In the genomic region with DNA sequence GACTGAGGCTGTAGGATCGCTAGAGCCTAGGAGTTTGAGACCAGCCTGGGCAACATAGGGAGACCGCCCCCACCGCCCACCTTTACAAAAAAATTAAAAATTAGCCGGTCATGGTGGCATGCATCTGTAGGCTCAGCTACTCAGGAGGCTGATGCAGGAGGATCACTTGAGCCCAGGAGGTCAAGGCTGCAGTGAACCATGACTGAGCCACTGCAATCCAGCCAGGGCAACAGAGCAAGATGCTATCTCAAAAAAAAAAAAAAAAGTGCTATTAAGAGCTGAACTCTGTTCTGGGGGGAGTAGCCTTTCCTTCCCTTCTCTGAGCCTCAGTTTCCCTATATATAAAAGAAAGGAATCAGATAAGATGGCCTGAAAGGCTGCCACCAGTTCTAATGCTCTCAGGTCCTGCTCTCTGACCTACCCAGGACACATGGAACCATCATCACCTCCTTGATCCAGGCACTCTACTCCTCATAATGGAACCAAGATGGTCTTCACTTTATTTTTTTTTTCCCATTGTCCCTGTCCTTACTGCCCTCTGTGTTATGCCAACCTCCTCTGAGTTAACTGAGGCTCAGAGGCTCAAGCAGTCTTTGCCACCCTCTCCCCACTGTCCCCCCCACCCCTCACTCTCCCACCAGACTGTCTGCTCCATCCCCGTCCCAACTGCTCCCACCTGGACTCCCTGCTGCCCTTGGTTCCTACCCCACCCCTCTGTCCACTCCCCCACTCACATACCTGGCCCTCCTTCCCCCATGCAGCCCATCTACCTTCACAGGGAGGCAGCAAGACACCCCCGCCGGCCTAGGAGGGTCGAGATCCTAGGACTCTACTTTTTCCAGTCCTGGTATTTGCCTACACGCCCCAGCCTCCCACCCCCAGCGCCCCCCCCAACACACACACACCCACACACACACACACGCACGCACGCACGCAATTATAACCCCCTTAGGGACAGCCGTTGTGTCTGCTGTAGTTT, we compare ENCODE assay signal across 9 cellular contexts. TPM values are rescaled to one million over a fixed set of nuclear protein-coding genes. Genes with fewer than 3 reads are reported as not detected.
DNase-seq lines count a peak whose midpoint lies in the region; ATAC-seq and TF ChIP-seq lines count a peak whose summit lies in the region.
"Had no signal": no experiment of that assay in that cellular context is flagged by ENCODE, and none has a peak within 500 bp of the region (broad histone marks: within the 10 kb centered on the region; RNA-seq: fewer than 3 reads in every experiment).

No MANE protein-coding gene starts in this region.

- POLR2A ChIA-PET in SK-N-SH (lab: Yijun Ruan, JAX) = interaction anchor here (0.7 to 1.6 kb wide), 7 partner anchors 23 to 846 kb away, joined by 3 to 8 read pairs (median 4); a partner anchor contains a TSS

- DNase-seq in GM12864 (ENCODE audit: low read depth) (no peak), SK-N-SH (no peak), fibroblast of lung (ENCODE audit: low read depth in 2 of 2) (no peak), gastrocnemius medialis (no peak), NCI-H1930 (lab: John Stamatoyannopoulos, UW) (no peak), kidney tubule cell (ENCODE audit: low spot score) (no peak), retina (no peak)

- no peak for TF ChIP-seq CTCF in GM12864 (IDR thresholded peaks at IDR 0.05; ENCODE audit: low read depth, low read length, missing control alignments)
- no peak for TF ChIP-seq CTCF in SK-N-SH (IDR thresholded peaks at IDR 0.05)
- no peak for TF ChIP-seq CTCF in fibroblast of lung (conservative IDR thresholded peaks at IDR 0.05 in 1 of 2, IDR thresholded peaks at IDR 0.05 in 1 of 2; ENCODE audit: low read depth in 1 of 2, low read length in 2 of 2)
- TF ChIP-seq CTCF in gastrocnemius medialis (IDR thresholded peaks at IDR 0.05 in 4 of 5, conservative IDR thresholded peaks at IDR 0.05 in 1 of 5) = no peak

- TF ChIP-seq RAD21 in SK-N-SH (IDR thresholded peaks at IDR 0.05; ENCODE audit: low read length) = no peak

- no peak overlapping the region for H3K9ac ChIP-seq in SK-N-SH
- H3K9ac ChIP-seq in fibroblast of lung (ENCODE audit: insufficient read depth, low read length) = no peak overlapping the region

- TF ChIP-seq EP300 in SK-N-SH (IDR thresholded peaks at IDR 0.05; ENCODE audit: borderline replicate concordance in 1 of 2, low read depth in 1 of 2, low read length in 1 of 2) = no peak

- CTCF ChIA-PET in SK-N-SH (lab: Yijun Ruan, JAX) = interaction anchor here (0.6 to 13.9 kb wide), 46 partner anchors 9 to 1045 kb away, joined by 3 to 534 read pairs (median 6); a partner anchor contains a TSS

- intact Hi-C loops in gastrocnemius medialis (cut with DNase I; ENCODE audit: low total_unique reads) = loop anchor here (5.0 kb wide), 1 partner anchor 848 kb away; no protein-coding TSS in a partner anchor

- H3K79me2 ChIP-seq in SK-N-SH (ENCODE audit: insufficient read depth) (no peaks in the 10 kb centered on the region), fibroblast of lung (ENCODE audit: control insufficient read depth, insufficient read depth, low read length) (no peaks in the 10 kb centered on the region)

- H3K27me3 ChIP-seq in SK-N-SH (ENCODE audit: insufficient read depth) (no peaks in the 10 kb centered on the region; the same call in 1 of the 2 replicates), fibroblast of lung (ENCODE audit: control insufficient read depth, insufficient read depth, low read length) (no peaks in the 10 kb centered on the region), gastrocnemius medialis (no peaks in the 10 kb centered on the region)

- TF ChIP-seq POLR2A in gastrocnemius medialis (IDR thresholded peaks at IDR 0.05) = no peak

- in situ Hi-C loops in gastrocnemius medialis (cut with MboI; ENCODE audit: low sequenced_read_pairs in 4 of 4) = loop anchor here (5.0 to 25.0 kb wide), 8 partner anchors 110 to 1053 kb away; a partner anchor contains a TSS

- 64% methylated on average over 15 of the region's 15 CpGs for WGBS in SK-N-SH (ENCODE audit: low lambda C conversion rate)

- no peaks in the 10 kb centered on the region for H3K9me2 ChIP-seq in SK-N-SH

- peaks cover 4 to 14% of the 10 kb centered on the region in 2 experiments; a peak in 2 of 4 replicates for H3K4me1 ChIP-seq in SK-N-SH (ENCODE audit: control insufficient read depth in 1 of 2, insufficient read depth in 2 of 2, low read depth in 1 of 2, low read length in 1 of 2)
- H3K4me1 ChIP-seq in fibroblast of lung (ENCODE audit: control insufficient read depth, extremely low read depth, insufficient read depth, low read length) = peaks cover 8% of the 10 kb centered on the region
- H3K4me1 ChIP-seq in gastrocnemius medialis = peaks cover 0 to 21% of the 10 kb centered on the region in 2 donors

- peak overlapping the region; percentile 53 for H3K4me3 ChIP-seq in GM12864 (ENCODE audit: low read depth, low read length)
- no peak overlapping the region for H3K4me3 ChIP-seq in SK-N-SH (ENCODE audit: low read depth in 2 of 2, low read length in 1 of 2)
- H3K4me3 ChIP-seq in fibroblast of lung (replicated peaks in 1 of 4; ENCODE audit: control extremely low read depth in 1 of 4, insufficient read depth in 1 of 4, low read depth in 3 of 4, low read length in 4 of 4) = peak overlapping the region in 2 of 4 experiments; percentile 55 to 59
- H3K4me3 ChIP-seq in gastrocnemius medialis = peak overlapping the region; percentile 61 to 86 (median 67)

- no peak overlapping the region for H3K27ac ChIP-seq in SK-N-SH (ENCODE audit: low read depth in 2 of 2, low read length in 1 of 2)
- H3K27ac ChIP-seq in fibroblast of lung (ENCODE audit: insufficient read depth, low read length) = no peak overlapping the region
- H3K27ac ChIP-seq in gastrocnemius medialis = peak overlapping the region in 1 of 4 donors; percentile 77

- H4K20me1 ChIP-seq in SK-N-SH (ENCODE audit: insufficient read depth) = no peaks in the 10 kb centered on the region
- H4K20me1 ChIP-seq in fibroblast of lung (ENCODE audit: control insufficient read depth, extremely low read depth, insufficient read depth, low read length) = no peaks in the 10 kb centered on the region

- H3F3A ChIP-seq in SK-N-SH (replicated peaks; ENCODE audit: insufficient read depth) = no peaks in the 10 kb centered on the region

- H3K9me3 ChIP-seq in SK-N-SH (no peaks in the 10 kb centered on the region), fibroblast of lung (ENCODE audit: control insufficient read depth, insufficient read depth, low read depth, low read length) (no peaks in the 10 kb centered on the region), gastrocnemius medialis (no peaks in the 10 kb centered on the region)

- peak overlapping the region; percentile 99 for H2AFZ ChIP-seq in SK-N-SH (ENCODE audit: low read depth)
- peak overlapping the region; percentile 56 for H2AFZ ChIP-seq in fibroblast of lung (ENCODE audit: low read length)

- no peaks in the 10 kb centered on the region for H3K36me3 ChIP-seq in SK-N-SH (replicated peaks in 1 of 2; ENCODE audit: control insufficient read depth in 1 of 2, insufficient read depth in 2 of 2, low read length in 1 of 2)
- no peaks in the 10 kb centered on the region for H3K36me3 ChIP-seq in fibroblast of lung (ENCODE audit: control insufficient read depth, insufficient read depth, low read length)
- H3K36me3 ChIP-seq in gastrocnemius medialis = no peaks in the 10 kb centered on the region

- ATAC-seq in gastrocnemius medialis = no peak
- no peak for ATAC-seq in HG03457 (IDR thresholded peaks at IDR 0.05; ENCODE audit: unreplicated experiment)

- H3K4me2 ChIP-seq in SK-N-SH (peak overlapping the region; percentile 88), fibroblast of lung (ENCODE audit: extremely low read depth, insufficient read depth, low read length) (peak overlapping the region; percentile 61)

TF ChIP-seq in SK-N-SH, 30 proteins besides CTCF, POLR2A, EP300 and RAD21 (continues in another document):
- TF ChIP-seq SIN3A (IDR thresholded peaks at IDR 0.05; ENCODE audit: borderline replicate concordance, low read depth, low read length) (no peak), FOSL2 (IDR thresholded peaks at IDR 0.05; ENCODE audit: borderline replicate concordance, low read depth) (no peak)
- TF ChIP-seq, protein P1, sequence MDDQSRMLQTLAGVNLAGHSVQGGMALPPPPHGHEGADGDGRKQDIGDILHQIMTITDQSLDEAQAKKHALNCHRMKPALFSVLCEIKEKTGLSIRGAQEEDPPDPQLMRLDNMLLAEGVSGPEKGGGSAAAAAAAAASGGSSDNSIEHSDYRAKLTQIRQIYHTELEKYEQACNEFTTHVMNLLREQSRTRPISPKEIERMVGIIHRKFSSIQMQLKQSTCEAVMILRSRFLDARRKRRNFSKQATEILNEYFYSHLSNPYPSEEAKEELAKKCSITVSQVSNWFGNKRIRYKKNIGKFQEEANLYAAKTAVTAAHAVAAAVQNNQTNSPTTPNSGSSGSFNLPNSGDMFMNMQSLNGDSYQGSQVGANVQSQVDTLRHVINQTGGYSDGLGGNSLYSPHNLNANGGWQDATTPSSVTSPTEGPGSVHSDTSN (IDR thresholded peaks at IDR 0.05) = no peak

RNA-seq across cellular contexts. Expression of a gene that starts 23.8 kb away (rescaled TPM):
- 300 and 336 TPM in 2 replicates for polyA plus RNA-seq in SK-N-SH (2012; rRNA removed)
- 360 and 565 TPM in 2 replicates for polyA plus RNA-seq in SK-N-SH (2012; cell fraction: cytosol; rRNA removed)
- polyA plus RNA-seq in SK-N-SH (2012; cell fraction: nucleus; rRNA removed) = 300 and 460 TPM in 2 replicates
- 112 and 145 TPM in 2 replicates for total RNA-seq in fibroblast of lung
- 225 and 256 TPM in 2 replicates for polyA plus RNA-seq in fibroblast of lung
- polyA plus RNA-seq in fibroblast of lung (2012) = 864 and 925 TPM in 2 replicates
- 166 and 208 TPM in 2 replicates for polyA minus RNA-seq in fibroblast of lung (ENCODE audit: low replicate concordance)
- 100 to 1,000 TPM; 222 to 842 (median 375) TPM for total RNA-seq in gastrocnemius medialis

RNA-seq across cellular contexts. Expression of a gene that starts 40.5 kb away (rescaled TPM):
- polyA plus RNA-seq in SK-N-SH (2012; rRNA removed) (0.19 and 0.39 TPM in 2 replicates), fibroblast of lung (0.89 and 0.90 TPM in 2 replicates)
- 0.13 and 0.14 TPM in 2 replicates for polyA plus RNA-seq in SK-N-SH (2012; cell fraction: cytosol; rRNA removed)
- polyA plus RNA-seq in SK-N-SH (2012; cell fraction: nucleus; rRNA removed) = 0.23 TPM in 1 of 2 replicates, not detected in the other
- total RNA-seq in fibroblast of lung (0.26 and 0.50 TPM in 2 replicates), gastrocnemius medialis (not detected)
- 0.35 and 0.43 TPM in 2 replicates for polyA plus RNA-seq in fibroblast of lung (2012)
- polyA minus RNA-seq in fibroblast of lung (ENCODE audit: low replicate concordance) = 0.44 TPM in 1 of 2 replicates, not detected in the other

RNA-seq across cellular contexts. Expression of a gene that starts 47.3 kb away (rescaled TPM):
- polyA plus RNA-seq in SK-N-SH (2012; rRNA removed) = not detected in 2 replicates
- not detected in 2 replicates for polyA plus RNA-seq in SK-N-SH (2012; cell fraction: cytosol; rRNA removed)
- not detected in 2 replicates for polyA plus RNA-seq in SK-N-SH (2012; cell fraction: nucleus; rRNA removed)
- total RNA-seq in fibroblast of lung = not detected in 2 replicates
- polyA plus RNA-seq in fibroblast of lung = not detected in 2 replicates
- polyA plus RNA-seq in fibroblast of lung (2012) = not detected in 2 replicates
- not detected in 2 replicates for polyA minus RNA-seq in fibroblast of lung (ENCODE audit: low replicate concordance)
- not detected for total RNA-seq in gastrocnemius medialis
- total RNA-seq: T-helper 1 cell treated with Interleukin-12 subunit alpha and Interleukin-12 subunit beta and Interleukin-4 antibody, amounts not matched to agents 30 ng/mL and 1 ng/mL, for 36 hours had no signal

RNA-seq across cellular contexts. Expression of a gene that starts 52.3 kb away (rescaled TPM):
- not detected in 2 replicates for polyA plus RNA-seq in SK-N-SH (2012; rRNA removed)
- not detected in 2 replicates for polyA plus RNA-seq in SK-N-SH (2012; cell fraction: cytosol; rRNA removed)
- polyA plus RNA-seq in SK-N-SH (2012; cell fraction: nucleus; rRNA removed) = not detected in 2 replicates
- not detected in 2 replicates for total RNA-seq in fibroblast of lung
- polyA plus RNA-seq in fibroblast of lung = 0.05 and 0.09 TPM in 2 replicates
- polyA plus RNA-seq in fibroblast of lung (2012) = not detected in 2 replicates
- polyA minus RNA-seq in fibroblast of lung (ENCODE audit: low replicate concordance) = not detected in 2 replicates
- total RNA-seq in gastrocnemius medialis = under 1 TPM in 1 of 4 donors, not detected in 3; 0.34 TPM
- total RNA-seq: T-helper 1 cell treated with Interleukin-12 subunit alpha and Interleukin-12 subunit beta and Interleukin-4 antibody, amounts not matched to agents 30 ng/mL and 1 ng/mL, for 36 hours had no signal

Comparison
In these comparisons a context has a peak if more than half of its experiments do, and no peak if none do; other contexts are left out.
1. H3K4me3 ChIP-seq: peak in GM12864 (single experiment) and gastrocnemius medialis (4 of 4); none in SK-N-SH (0 of 2).